8 cellular contexts compared by ENCODE assay signal in the genomic region with DNA sequence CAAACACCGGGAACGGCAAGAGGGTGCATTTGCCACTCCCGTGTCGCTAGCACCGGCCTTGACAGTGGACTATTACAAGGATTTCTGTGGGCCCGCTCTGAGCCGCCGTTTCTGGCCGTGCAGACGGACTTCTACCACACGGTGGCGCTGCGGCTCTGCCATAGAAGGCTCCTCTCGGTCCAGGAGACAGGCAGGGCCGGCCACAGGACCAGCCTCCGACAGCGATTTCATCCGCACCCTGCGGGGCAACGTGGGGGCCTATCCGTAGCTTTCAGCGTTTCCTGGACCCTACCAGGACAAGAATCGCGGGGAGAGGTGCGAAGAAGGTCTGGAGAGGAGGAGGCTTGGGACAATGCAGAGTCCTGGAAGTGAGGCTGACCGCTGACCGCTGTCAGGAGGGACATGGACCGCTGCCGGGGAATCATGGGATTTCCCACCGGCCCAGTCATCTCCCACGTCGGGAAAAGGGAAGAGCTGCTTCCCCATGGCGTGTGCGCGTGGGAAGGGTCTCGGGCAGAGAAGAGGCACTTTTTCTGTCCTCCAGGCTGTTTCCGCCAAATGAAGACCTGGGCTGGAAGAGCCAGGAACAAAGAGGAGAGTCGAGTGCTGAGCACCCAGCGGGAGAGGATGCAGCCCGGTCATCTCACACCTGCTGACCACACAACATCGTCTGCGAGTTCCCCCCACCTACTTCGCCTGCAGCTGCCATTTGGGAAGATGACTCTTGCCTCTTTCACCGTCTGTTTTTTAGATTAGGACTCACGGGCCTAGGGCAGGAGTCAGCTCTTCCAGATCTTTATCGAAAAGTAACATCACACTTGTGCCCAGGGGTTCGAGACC. TPM values are rescaled to one million over a fixed set of nuclear protein-coding genes. Genes with fewer than 3 reads are reported as not detected.
DNase-seq lines count a peak whose midpoint lies in the region; ATAC-seq lines count a peak whose summit lies in the region.

No MANE protein-coding gene starts in this region.

- H3K9me3 Mint-ChIP-seq in activated CD4-positive, alpha-beta memory T cell treated with anti-CD3 and anti-CD28 coated beads, Interleukin-2, amount 10 ng/mL, durations not matched to agents 7 days and 5 days = no peaks in the 10 kb centered on the region

- POLR2A ChIA-PET in activated CD4-positive, alpha-beta memory T cell treated with anti-CD3 and anti-CD28 coated beads, Interleukin-2, amount 10 ng/mL, durations not matched to agents 7 days and 5 days (lab: Charles Lee) = interaction anchor here (1.4 kb wide), 1 partner anchor 18 kb away, joined by 5 read pairs; no protein-coding TSS in a partner anchor

- no peak overlapping the region for H3K27ac Mint-ChIP-seq in activated CD4-positive, alpha-beta memory T cell treated with anti-CD3 and anti-CD28 coated beads, Interleukin-2, amount 10 ng/mL, durations not matched to agents 7 days and 5 days

- H3K4me1 Mint-ChIP-seq in activated CD4-positive, alpha-beta memory T cell treated with anti-CD3 and anti-CD28 coated beads, Interleukin-2, amount 10 ng/mL, durations not matched to agents 7 days and 5 days = peaks cover 8% of the 10 kb centered on the region

- no peak overlapping the region for H3K4me3 Mint-ChIP-seq in activated CD4-positive, alpha-beta memory T cell treated with anti-CD3 and anti-CD28 coated beads, Interleukin-2, amount 10 ng/mL, durations not matched to agents 7 days and 5 days

- CTCF ChIA-PET in activated CD4-positive, alpha-beta memory T cell treated with anti-CD3 and anti-CD28 coated beads, Interleukin-2, amount 10 ng/mL, durations not matched to agents 7 days and 5 days (lab: Charles Lee) = interaction anchor here (0.7 to 4.6 kb wide), 16 partner anchors 8 to 740 kb away, joined by 3 to 34 read pairs (median 4); no protein-coding TSS in a partner anchor

- H3K27me3 Mint-ChIP-seq in activated CD4-positive, alpha-beta memory T cell treated with anti-CD3 and anti-CD28 coated beads, Interleukin-2, amount 10 ng/mL, durations not matched to agents 7 days and 5 days = peaks cover 12% of the 10 kb centered on the region

- DNase-seq in 8988T = peak; percentile 55
- DNase-seq in NCI-H774 (lab: John Stamatoyannopoulos, UW) = peak; percentile 77
- DNase-seq in activated CD4-positive, alpha-beta memory T cell treated with anti-CD3 and anti-CD28 coated beads, Interleukin-2, amount 10 ng/mL, durations not matched to agents 7 days and 5 days = peak; percentile 81
- DNase-seq in ecto neural progenitor cell (ENCODE audit: low spot score) = peak; percentile 91
- peak; percentile 94 for DNase-seq in medulla oblongata (ENCODE audit: extremely low spot score)
- DNase-seq in stimulated activated CD4-positive, alpha-beta T cell treated with anti-CD3 and anti-CD28 coated beads, TNF-alpha, amount 100 ng/mL, for 24 hours (ENCODE audit: low read depth in 3 of 3) = peak; percentile 60 to 82 (median 68)

- ATAC-seq in GM18502 (IDR thresholded peaks at IDR 0.05; ENCODE audit: poor library complexity, unreplicated experiment) (peak; percentile 68), HG03565 (IDR thresholded peaks at IDR 0.05; ENCODE audit: unreplicated experiment) (peak; percentile 69)

- no peaks in the 10 kb centered on the region for H3K36me3 Mint-ChIP-seq in activated CD4-positive, alpha-beta memory T cell treated with anti-CD3 and anti-CD28 coated beads, Interleukin-2, amount 10 ng/mL, durations not matched to agents 7 days and 5 days (ENCODE audit: low read depth)

RNA-seq across cellular contexts. Expression of a gene that starts 35.5 kb away (rescaled TPM):
- under 1 TPM; 0.18 to 0.28 TPM for total RNA-seq in activated CD4-positive, alpha-beta memory T cell treated with anti-CD3 and anti-CD28 coated beads, Interleukin-2, amount 10 ng/mL, durations not matched to agents 7 days and 5 days

Comparison
In these comparisons a context has a peak if more than half of its experiments do, and no peak if none do; other contexts are left out.
1. Peak in every context shown above with its lines: DNase-seq and ATAC-seq.